In the genomic region with DNA sequence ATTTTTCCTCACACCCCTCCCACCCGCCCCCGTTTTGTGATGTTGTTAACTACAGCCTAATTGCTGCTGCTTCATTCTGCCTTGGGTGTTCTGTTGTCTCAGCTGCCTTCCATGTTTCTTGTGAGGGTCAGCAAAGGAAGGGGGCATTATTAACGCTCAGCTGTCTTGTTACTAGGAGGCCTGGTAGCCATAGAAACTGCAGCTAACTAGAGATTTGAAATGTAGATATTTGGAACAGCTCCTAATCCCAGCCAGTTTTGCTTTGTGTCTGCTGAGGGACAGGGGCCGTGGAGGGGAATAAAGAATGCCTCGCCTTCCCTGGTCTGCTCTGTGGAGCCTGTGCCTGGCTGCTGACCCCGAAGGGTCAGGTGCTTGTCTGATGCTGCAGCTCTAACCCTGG, we compare ENCODE assay signal across 16 cellular contexts. TPM values are rescaled to one million over a fixed set of nuclear protein-coding genes. Genes with fewer than 3 reads are reported as not detected.
DNase-seq lines count a peak whose midpoint lies in the region; ATAC-seq and TF ChIP-seq lines count a peak whose summit lies in the region.
"Had no signal": no experiment of that assay in that cellular context is flagged by ENCODE, and none has a peak within 500 bp of the region (broad histone marks: within the 10 kb centered on the region; RNA-seq: fewer than 3 reads in every experiment).

No MANE protein-coding gene starts in this region.

- H3K36me3 ChIP-seq in cardiac muscle cell (no peaks in the 10 kb centered on the region), thymus (ENCODE audit: control insufficient read depth, insufficient read depth) (peaks cover 23% of the 10 kb centered on the region), stomach (peaks cover 5 to 78% (median 69%) of the 10 kb centered on the region in 4 donors)
- H3K36me3 ChIP-seq: ovary had no signal

- no peak for TF ChIP-seq POLR2A in stomach (IDR thresholded peaks at IDR 0.05)

- H3K9me3 ChIP-seq in cardiac muscle cell (ENCODE audit: low read depth) (no peaks in the 10 kb centered on the region), thymus (ENCODE audit: control insufficient read depth) (no peaks in the 10 kb centered on the region), stomach (no peaks in the 10 kb centered on the region)
- H3K9me3 ChIP-seq: A549, ovary had no signal

- H3K4me1 ChIP-seq in cardiac muscle cell (ENCODE audit: low read depth), result peaks cover 23% of the 10 kb centered on the region
- H3K4me1 ChIP-seq in thymus (ENCODE audit: control insufficient read depth, insufficient read depth, low read length), result no peaks in the 10 kb centered on the region
- H3K4me1 ChIP-seq in stomach, result peaks cover 0 to 9% (median 0%) of the 10 kb centered on the region in 4 donors
- H3K4me1 ChIP-seq: A549 had no signal

- POLR2A ChIA-PET in RWPE1 (lab: Yijun Ruan, JAX; ENCODE audit: low non-redundant PET), result no interaction called here

- CTCF ChIA-PET in RWPE1 (lab: Yijun Ruan, JAX), result interaction anchor here (0.7 kb wide), 1 partner anchor 18 kb away, joined by 3 read pairs; no protein-coding TSS in a partner anchor

- H3K4me3 ChIP-seq in cardiac muscle cell (no peak overlapping the region), thymus (ENCODE audit: low read length) (no peak overlapping the region), stomach (no peak overlapping the region)
- H3K4me3 ChIP-seq: A549, ovary had no signal

- DNase-seq in cardiac muscle cell (ENCODE audit: low read depth in 1 of 2, low spot score in 1 of 2) (peak in 1 of 2 donors; percentile 21), Right ventricle myocardium inferior (ENCODE audit: missing footprints) (no peak), RWPE1 (ENCODE audit: low spot score) (no peak), hippocampal formation (lab: John Stamatoyannopoulos, UW) (peak; percentile 18 to 45), midbrain (lab: John Stamatoyannopoulos, UW) (no peak), stomach (no peak)
- DNase-seq: activated CD8-positive, alpha-beta memory T cell treated with anti-CD3 and anti-CD28 coated beads, Interleukin-2, amount 50 U/mL, for 4 hours; CD8-positive, alpha-beta T cell; H7; NCI-H526 treated with DMSO at 0.1 percent for 48 hours; ovary; RPMI8226; T-helper 17 cell had no signal

- no peak for TF ChIP-seq EP300 in stomach (IDR thresholded peaks at IDR 0.05)

- WGBS in thymus, result 81% methylated on average over 6 of the region's 6 CpGs
- 46 to 65% (median 58%) methylated on average over 5 to 6 of the region's 6 CpGs for WGBS in stomach, 5 donors

- H3K27me3 ChIP-seq in cardiac muscle cell, result no peaks in the 10 kb centered on the region
- H3K27me3 ChIP-seq in thymus (ENCODE audit: control insufficient read depth, insufficient read depth), result no peaks in the 10 kb centered on the region
- no peaks in the 10 kb centered on the region for H3K27me3 ChIP-seq in stomach
- H3K27me3 ChIP-seq: ovary had no signal

- H3K27ac ChIP-seq in cardiac muscle cell (peak overlapping the region; percentile 3), RWPE1 (peak overlapping the region; percentile 12; the same call in 1 of the 2 replicates), thymus (ENCODE audit: low read depth) (peak overlapping the region; percentile 18), stomach (no peak overlapping the region)
- H3K27ac ChIP-seq: A549, ovary had no signal

- TF ChIP-seq CTCF in cardiac muscle cell (IDR thresholded peaks at IDR 0.05; ENCODE audit: low read depth, low read length) (no peak), RWPE1 (conservative IDR thresholded peaks at IDR 0.05; ENCODE audit: low read depth) (no peak), stomach (IDR thresholded peaks at IDR 0.05) (no peak)

- intact Hi-C loops in Right ventricle myocardium inferior (cut with DNase I) (no loop called here), stomach (cut with DNase I; ENCODE audit: low total_unique reads) (no loop called here)

- ATAC-seq in Right ventricle myocardium inferior, result no peak
- ATAC-seq in GM18511 (IDR thresholded peaks at IDR 0.05; ENCODE audit: unreplicated experiment), result no peak
- ATAC-seq: A549; CD8-positive, alpha-beta T cell; T-helper 17 cell had no signal

RNA-seq across cellular contexts. Expression of a gene that starts 18.3 kb away (rescaled TPM):
- 18.3 and 23.1 TPM in 2 replicates for total RNA-seq in cardiac muscle cell
- 37.8 and 44.8 TPM in 2 replicates for polyA plus RNA-seq in cardiac muscle cell
- total RNA-seq in Right ventricle myocardium inferior, result 36.5 TPM
- polyA plus RNA-seq in thymus, result 41.8 TPM
- total RNA-seq in stomach, result 10 to 100 TPM in 4 of 5 donors, 1 to 10 TPM in 1; 6.4 to 85.2 (median 22.0) TPM
- 10 to 100 TPM; 18.2 to 33.7 (median 29.4) TPM for polyA plus RNA-seq in stomach

Comparison
In these comparisons a context has a peak if more than half of its experiments do, and no peak if none do; other contexts are left out.
1. DNase-seq: peak in hippocampal formation (2 of 2); none in Right ventricle myocardium inferior (single experiment), RWPE1 (single experiment), midbrain (single experiment) and stomach (single experiment).
2. H3K27ac ChIP-seq: peak in cardiac muscle cell (single experiment), RWPE1 (single experiment) and thymus (single experiment); none in stomach (0 of 5).